In the genomic region with DNA sequence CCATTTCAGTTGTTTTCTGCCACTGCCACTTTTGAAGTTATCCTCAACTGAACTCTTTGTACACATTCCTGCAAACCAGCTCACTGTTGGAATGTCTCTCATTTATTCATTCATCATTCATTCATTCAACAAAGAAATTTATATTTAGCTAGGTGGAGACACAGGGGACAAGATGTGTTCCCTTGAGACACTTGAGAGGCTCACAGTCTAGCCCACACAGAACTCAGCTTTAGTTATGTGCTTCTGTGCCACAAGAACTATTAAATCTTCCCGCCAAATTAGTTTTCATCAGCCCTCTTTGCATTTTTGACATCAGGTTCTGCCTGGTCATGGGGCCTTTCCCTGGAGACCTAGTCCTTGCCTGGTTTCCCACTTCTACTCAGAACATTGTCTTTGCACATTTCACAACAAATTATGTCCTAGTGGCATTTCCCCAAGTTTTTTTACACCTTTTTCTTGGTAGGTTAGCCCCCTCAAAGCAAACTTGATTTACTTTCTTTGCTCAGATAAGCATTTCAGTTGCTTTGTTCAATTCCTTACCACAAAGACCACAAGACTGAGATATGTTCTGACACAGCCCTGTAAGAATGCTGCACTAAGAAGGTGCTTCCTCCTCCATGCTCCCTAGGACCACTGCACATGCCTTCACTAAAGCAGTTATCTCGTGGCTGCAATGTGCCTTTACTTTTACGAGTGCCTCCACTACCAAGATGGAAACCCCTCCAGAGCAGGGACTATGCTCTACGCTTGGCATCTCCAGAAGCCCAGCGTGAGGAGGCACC, we compare ENCODE assay signal across 15 cellular contexts. TPM values are rescaled to one million over a fixed set of nuclear protein-coding genes. Genes with fewer than 3 reads are reported as not detected.
A peak's percentile ranks its signal among the peaks of the same experiment; 100 is the strongest.
DNase-seq lines count a peak whose midpoint lies in the region; ATAC-seq and TF ChIP-seq lines count a peak whose summit lies in the region.
"Had no signal": no experiment of that assay in that cellular context is flagged by ENCODE, and none has a peak within 500 bp of the region (broad histone marks: within the 10 kb centered on the region; RNA-seq: fewer than 3 reads in every experiment).

No MANE protein-coding gene starts in this region.

- H3K9me2 ChIP-seq in Loucy (replicated peaks; ENCODE audit: low read depth, low read length): no peaks in the 10 kb centered on the region

- H3K79me2 ChIP-seq in Loucy (ENCODE audit: insufficient read depth, low read length): no peaks in the 10 kb centered on the region
- H3K79me2 ChIP-seq: hepatocyte had no signal

- ATAC-seq in stimulated activated naive CD8-positive, alpha-beta T cell treated with anti-CD3 and anti-CD28 coated beads, Interleukin-15, Interleukin-2, amounts not matched to agents 100 U/mL and 50 U/mL, for 24 hours: peak; percentile 43
- no peak for ATAC-seq in left ventricle myocardium superior
- ATAC-seq: stimulated activated memory B cell treated with anti-CD40 and anti-IgM and Interleukin-4, amounts not matched to agents 10 μg/mL and 1 μg/mL and 100 μg/mL, for 72 hours had no signal

- peak overlapping the region; percentile 66 for H3K4me2 ChIP-seq in Loucy (ENCODE audit: low read depth, low read length, poor library complexity, severe bottlenecking)
- H3K4me2 ChIP-seq: hepatocyte had no signal

- H3K9me3 Mint-ChIP-seq in activated naive CD4-positive, alpha-beta T cell treated with anti-CD3 and anti-CD28 coated beads, Interleukin-2, amount 10 ng/mL, durations not matched to agents 7 days and 5 days: no peaks in the 10 kb centered on the region
- H3K9me3 Mint-ChIP-seq in activated naive CD4-positive, alpha-beta T cell treated with anti-CD3 and anti-CD28 coated beads for 36 hours: no peaks in the 10 kb centered on the region
- no peaks in the 10 kb centered on the region for H3K9me3 Mint-ChIP-seq in Calu3 (ENCODE audit: low read depth, unreplicated experiment)
- H3K9me3 Mint-ChIP-seq: dendritic cell treated with granulocyte-macrophage colony-stimulating factor and Interleukin-4, amounts not matched to agents 40 ng/mL and 50 ng/mL, for 4 days; stimulated activated memory B cell treated with anti-CD40 and anti-IgM and Interleukin-4, amounts not matched to agents 10 μg/mL and 1 μg/mL and 100 μg/mL, for 72 hours had no signal

- CTCF ChIA-PET in activated naive CD4-positive, alpha-beta T cell treated with anti-CD3 and anti-CD28 coated beads, Interleukin-2, amount 10 ng/mL, durations not matched to agents 7 days and 5 days (lab: Charles Lee): interaction anchor here (1.4 kb wide), 1 partner anchor 114 kb away, joined by 3 read pairs; no protein-coding TSS in a partner anchor
- CTCF ChIA-PET in activated naive CD4-positive, alpha-beta T cell treated with anti-CD3 and anti-CD28 coated beads for 36 hours (lab: Charles Lee): interaction anchor here (0.6 to 1.8 kb wide), 2 partner anchors 19 to 97 kb away, joined by 3 to 6 read pairs; no protein-coding TSS in a partner anchor
- CTCF ChIA-PET in Calu3 (lab: Charles Lee): interaction anchor here (1.1 kb wide), 1 partner anchor 22 kb away, joined by 3 read pairs; no protein-coding TSS in a partner anchor

- H3K27ac ChIP-seq in esophagus squamous epithelium: no peak overlapping the region
- H3K27ac ChIP-seq: hepatocyte had no signal

- H3K9ac ChIP-seq in Loucy (ENCODE audit: low read depth, low read length, poor library complexity, severe bottlenecking): peak overlapping the region; percentile 30

- H3K27ac Mint-ChIP-seq in activated naive CD4-positive, alpha-beta T cell treated with anti-CD3 and anti-CD28 coated beads, Interleukin-2, amount 10 ng/mL, durations not matched to agents 7 days and 5 days: no peak overlapping the region
- no peak overlapping the region for H3K27ac Mint-ChIP-seq in activated naive CD4-positive, alpha-beta T cell treated with anti-CD3 and anti-CD28 coated beads for 36 hours
- H3K27ac Mint-ChIP-seq in Calu3 (ENCODE audit: unreplicated experiment): no peak overlapping the region
- H3K27ac Mint-ChIP-seq: dendritic cell treated with granulocyte-macrophage colony-stimulating factor and Interleukin-4, amounts not matched to agents 40 ng/mL and 50 ng/mL, for 4 days; stimulated activated memory B cell treated with anti-CD40 and anti-IgM and Interleukin-4, amounts not matched to agents 10 μg/mL and 1 μg/mL and 100 μg/mL, for 72 hours had no signal

- peak; percentile 24 for DNase-seq in activated naive CD4-positive, alpha-beta T cell treated with anti-CD3 and anti-CD28 coated beads, Interleukin-2, amount 10 ng/mL, durations not matched to agents 7 days and 5 days
- DNase-seq in activated naive CD4-positive, alpha-beta T cell treated with anti-CD3 and anti-CD28 coated beads for 36 hours: no peak
- DNase-seq in cardiac fibroblast (ENCODE audit: low read depth in 2 of 2): peak; percentile 35 to 36
- no peak for DNase-seq in stimulated activated naive CD8-positive, alpha-beta T cell treated with anti-CD3 and anti-CD28 coated beads, Interleukin-15, Interleukin-2, amounts not matched to agents 100 U/mL and 50 U/mL, for 24 hours
- no peak for DNase-seq in left ventricle myocardium superior
- DNase-seq in esophagus squamous epithelium (lab: John Stamatoyannopoulos, UW): no peak
- no peak for DNase-seq in Calu3
- DNase-seq: activated T-cell treated with anti-CD3 and anti-CD28 coated beads, Interleukin-2, amount 50 U/mL, for 48 hours; AML-193; NCI-H526 treated with DMSO at 0.1 percent for 48 hours had no signal

- peaks cover 21% of the 10 kb centered on the region for H3K27me3 Mint-ChIP-seq in activated naive CD4-positive, alpha-beta T cell treated with anti-CD3 and anti-CD28 coated beads, Interleukin-2, amount 10 ng/mL, durations not matched to agents 7 days and 5 days
- peaks cover 22% of the 10 kb centered on the region for H3K27me3 Mint-ChIP-seq in activated naive CD4-positive, alpha-beta T cell treated with anti-CD3 and anti-CD28 coated beads for 36 hours (ENCODE audit: low read depth)
- peaks cover 58% of the 10 kb centered on the region for H3K27me3 Mint-ChIP-seq in Calu3 (ENCODE audit: unreplicated experiment)

- no TSS peak for BruUV-seq in Calu3 (replicated peaks; lab: Mats Ljungman, UMichigan)

- H3F3A ChIP-seq in Loucy (ENCODE audit: low read depth): peaks cover 12% of the 10 kb centered on the region; the same call in 1 of the 2 replicates

- H3K4me1 Mint-ChIP-seq in activated naive CD4-positive, alpha-beta T cell treated with anti-CD3 and anti-CD28 coated beads, Interleukin-2, amount 10 ng/mL, durations not matched to agents 7 days and 5 days: peaks cover 30% of the 10 kb centered on the region
- H3K4me1 Mint-ChIP-seq in activated naive CD4-positive, alpha-beta T cell treated with anti-CD3 and anti-CD28 coated beads for 36 hours (ENCODE audit: low read depth): peaks cover 24% of the 10 kb centered on the region
- peaks cover 24% of the 10 kb centered on the region for H3K4me1 Mint-ChIP-seq in Calu3 (ENCODE audit: low read depth, unreplicated experiment)

- H3K4me3 ChIP-seq in Loucy (ENCODE audit: low read length, poor library complexity, severe bottlenecking) (peak overlapping the region; percentile 48), cardiac fibroblast (replicated peaks in 1 of 2; ENCODE audit: low read depth in 2 of 2, low read length in 2 of 2) (no peak overlapping the region), esophagus squamous epithelium (no peak overlapping the region)
- H3K4me3 ChIP-seq: hepatocyte had no signal

- no peak for TF ChIP-seq CTCF in Loucy (conservative IDR thresholded peaks at IDR 0.05; ENCODE audit: low read length)
- no peak for TF ChIP-seq CTCF in cardiac fibroblast (IDR thresholded peaks at IDR 0.05; ENCODE audit: low read depth, low read length)
- TF ChIP-seq CTCF in esophagus squamous epithelium (IDR thresholded peaks at IDR 0.05): no peak
- no peak for TF ChIP-seq CTCF in Calu3 (IDR thresholded peaks at IDR 0.05; ENCODE audit: unreplicated experiment)

- no peaks in the 10 kb centered on the region for H4K20me1 ChIP-seq in Loucy (ENCODE audit: insufficient read depth, low read length, poor library complexity, severe bottlenecking)

- 75% methylated on average over 5 of the region's 5 CpGs for WGBS in esophagus squamous epithelium, 2 donors

- H2AFZ ChIP-seq in Loucy (ENCODE audit: low read length): 0 out of 2 replicates have a peak overlapping the region, but pooled peaks have one; percentile 32
- H2AFZ ChIP-seq: hepatocyte had no signal

- H3K27me3 ChIP-seq in Loucy (ENCODE audit: insufficient read depth, low read length, poor library complexity, severe bottlenecking) (no peaks in the 10 kb centered on the region), esophagus squamous epithelium (peaks cover 0 to 32% (median 2%) of the 10 kb centered on the region in 4 donors)

- no peaks in the 10 kb centered on the region for H3K9me3 ChIP-seq in Loucy (ENCODE audit: insufficient read depth, low read depth, low read length)
- H3K9me3 ChIP-seq in esophagus squamous epithelium: no peaks in the 10 kb centered on the region

- H3K36me3 ChIP-seq in Loucy (ENCODE audit: insufficient read depth, low read length) (no peaks in the 10 kb centered on the region), esophagus squamous epithelium (no peaks in the 10 kb centered on the region)

- intact Hi-C loops in activated naive CD4-positive, alpha-beta T cell treated with anti-CD3 and anti-CD28 coated beads for 36 hours (cut with micrococcal nuclease): loop anchor here (2.0 kb wide), 1 partner anchor 30 kb away; the partner anchor contains the start of gene ILDR2
- intact Hi-C loops in left ventricle myocardium superior (cut with micrococcal nuclease): no loop called here
- intact Hi-C loops in esophagus squamous epithelium (cut with DNase I): no loop called here
- intact Hi-C loops in Calu3 (cut with micrococcal nuclease; ENCODE audit: unreplicated experiment): no loop called here

- H3K4me1 ChIP-seq in Loucy (ENCODE audit: insufficient read depth, low read length, poor library complexity, severe bottlenecking) (peaks cover 51% of the 10 kb centered on the region), esophagus squamous epithelium (peaks cover 0 to 12% (median 3%) of the 10 kb centered on the region in 3 donors)

- H3K36me3 Mint-ChIP-seq in activated naive CD4-positive, alpha-beta T cell treated with anti-CD3 and anti-CD28 coated beads, Interleukin-2, amount 10 ng/mL, durations not matched to agents 7 days and 5 days: no peaks in the 10 kb centered on the region
- H3K36me3 Mint-ChIP-seq in activated naive CD4-positive, alpha-beta T cell treated with anti-CD3 and anti-CD28 coated beads for 36 hours (ENCODE audit: low read depth): no peaks in the 10 kb centered on the region
- no peaks in the 10 kb centered on the region for H3K36me3 Mint-ChIP-seq in Calu3 (ENCODE audit: insufficient read depth, unreplicated experiment)
- H3K36me3 Mint-ChIP-seq: stimulated activated memory B cell treated with anti-CD40 and anti-IgM and Interleukin-4, amounts not matched to agents 10 μg/mL and 1 μg/mL and 100 μg/mL, for 72 hours had no signal

- no peak for TF ChIP-seq POLR2A in esophagus squamous epithelium (IDR thresholded peaks at IDR 0.05)

- H3K4me3 Mint-ChIP-seq in activated naive CD4-positive, alpha-beta T cell treated with anti-CD3 and anti-CD28 coated beads, Interleukin-2, amount 10 ng/mL, durations not matched to agents 7 days and 5 days: no peak overlapping the region
- H3K4me3 Mint-ChIP-seq in activated naive CD4-positive, alpha-beta T cell treated with anti-CD3 and anti-CD28 coated beads for 36 hours: no peak overlapping the region
- no peak overlapping the region for H3K4me3 Mint-ChIP-seq in Calu3 (ENCODE audit: low read depth, unreplicated experiment)
- H3K4me3 Mint-ChIP-seq: dendritic cell treated with granulocyte-macrophage colony-stimulating factor and Interleukin-4, amounts not matched to agents 40 ng/mL and 50 ng/mL, for 4 days; stimulated activated memory B cell treated with anti-CD40 and anti-IgM and Interleukin-4, amounts not matched to agents 10 μg/mL and 1 μg/mL and 100 μg/mL, for 72 hours had no signal

RNA-seq across cellular contexts. Expression of gene ILDR2, which starts 31.0 kb away (rescaled TPM):
- total RNA-seq in activated naive CD4-positive, alpha-beta T cell treated with anti-CD3 and anti-CD28 coated beads for 36 hours: 10 to 100 TPM in 1 of 2 experiments, 1 to 10 TPM in 1; 9.1 to 10.5 TPM
- total RNA-seq in left ventricle myocardium superior (1.6 TPM), esophagus squamous epithelium (under 1 TPM in 3 of 4 donors, not detected in 1; 0.04 to 0.57 (median 0.21) TPM), Calu3 (2022) (0.91 and 1.9 TPM in 2 replicates)

RNA-seq across cellular contexts. Expression of gene MAEL, which starts 44.7 kb away (rescaled TPM):
- total RNA-seq in activated naive CD4-positive, alpha-beta T cell treated with anti-CD3 and anti-CD28 coated beads for 36 hours: under 1 TPM; 0.24 to 0.35 TPM
- total RNA-seq in left ventricle myocardium superior (0.87 TPM), esophagus squamous epithelium (not detected), Calu3 (2022) (0.34 TPM in 1 of 2 replicates, not detected in the other)
- total RNA-seq: hepatocyte; T-helper 1 cell treated with Interleukin-12 subunit alpha and Interleukin-12 subunit beta and Interleukin-4 antibody, amounts not matched to agents 30 ng/mL and 1 ng/mL, for 36 hours had no signal

Comparison
In these comparisons a context has a peak if more than half of its experiments do, and no peak if none do; other contexts are left out.
1. DNase-seq: peak in activated naive CD4-positive, alpha-beta T cell treated with anti-CD3 and anti-CD28 coated beads, Interleukin-2, amount 10 ng/mL, durations not matched to agents 7 days and 5 days (single experiment) and cardiac fibroblast (2 of 2); none in activated naive CD4-positive, alpha-beta T cell treated with anti-CD3 and anti-CD28 coated beads for 36 hours (single experiment), stimulated activated naive CD8-positive, alpha-beta T cell treated with anti-CD3 and anti-CD28 coated beads, Interleukin-15, Interleukin-2, amounts not matched to agents 100 U/mL and 50 U/mL, for 24 hours (single experiment), left ventricle myocardium superior (single experiment), esophagus squamous epithelium (single experiment) and Calu3 (single experiment).